In genomic region chr4:1027916-1028240, GRCh38 we compare ENCODE assay signal across 1 cellular context.
TF ChIP-seq lines count a peak whose summit lies in the region.

No MANE protein-coding gene starts in this region.

TF ChIP-seq in K562, 482 proteins besides CTCF, POLR2A, EP300 and RAD21:
- TF ChIP-seq HIVEP1 (CRISPR knock-in tag; IDR thresholded peaks at IDR 0.05) (no peak), SAFB2 (IDR thresholded peaks at IDR 0.05; ENCODE audit: borderline replicate concordance, low read depth, low read length, severe bottlenecking) (no peak), NRF1 (conservative IDR thresholded peaks at IDR 0.05 in 1 of 2, IDR thresholded peaks at IDR 0.05 in 1 of 2) (no peak), ZKSCAN3 (CRISPR knock-in tag; IDR thresholded peaks at IDR 0.05) (no peak), GMEB1 (CRISPR knock-in tag; IDR thresholded peaks at IDR 0.05) (no peak), ZBTB11 (CRISPR knock-in tag; IDR thresholded peaks at IDR 0.05) (no peak), HNRNPL (IDR thresholded peaks at IDR 0.05; ENCODE audit: low read depth, low read length) (no peak), XRCC5 (IDR thresholded peaks at IDR 0.05; ENCODE audit: low read depth, low read length) (no peak), PRDM10 (IDR thresholded peaks at IDR 0.05; ENCODE audit: partially characterized antibody) (peak; percentile 47), THAP12 (CRISPR knock-in tag; IDR thresholded peaks at IDR 0.05) (no peak), ELK3 (CRISPR knock-in tag; IDR thresholded peaks at IDR 0.05) (no peak), TGIF2 (CRISPR knock-in tag; IDR thresholded peaks at IDR 0.05) (no peak), C11orf30 (IDR thresholded peaks at IDR 0.05; ENCODE audit: low read depth) (no peak), EGR1 (conservative IDR thresholded peaks at IDR 0.05) (peak; percentile 55; the same call in 1 of the 2 replicates)
